In the genomic region with DNA sequence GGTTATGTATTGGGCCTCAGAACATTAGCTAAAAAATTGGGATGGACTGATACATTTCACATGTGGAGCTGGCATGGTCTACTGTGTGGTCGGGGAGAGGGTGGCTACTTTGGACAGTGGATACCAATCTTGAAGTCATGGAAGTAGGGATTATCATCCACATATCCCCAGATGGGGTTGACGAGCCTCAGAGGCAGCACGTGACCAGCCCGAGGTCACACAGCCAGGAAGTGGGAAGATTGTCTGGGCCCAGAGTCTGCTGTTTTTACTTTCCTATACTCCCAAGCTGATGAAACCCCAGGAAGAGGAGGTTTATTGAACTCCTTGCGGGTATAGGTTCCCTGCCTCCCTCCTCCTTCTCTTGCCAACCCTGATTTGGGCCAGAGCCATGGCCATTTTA, we compare ENCODE assay signal across 28 cellular contexts.
DNase-seq lines count a peak whose midpoint lies in the region; ATAC-seq, FAIRE-seq and TF ChIP-seq lines count a peak whose summit lies in the region.
"Had no signal": no experiment of that assay in that cellular context is flagged by ENCODE, and none has a peak within 500 bp of the region (broad histone marks: within the 10 kb centered on the region; RNA-seq: fewer than 3 reads in every experiment).

No MANE protein-coding gene starts in this region.

- DNase-seq in WERI-Rb-1: peak; percentile 13
- peak; percentile 35 for DNase-seq in coronary artery (ENCODE audit: low spot score)
- peak; percentile 36 for DNase-seq in sigmoid colon
- no peak for DNase-seq in urothelium cell line (ENCODE audit: low spot score)
- DNase-seq in SW480 (ENCODE audit: low spot score): no peak
- DNase-seq in stimulated activated CD8-positive, alpha-beta memory T cell treated with anti-CD3 and anti-CD28 coated beads, Interleukin-4, amount 100 ng/mL, for 48 hours: no peak
- DNase-seq in gastrocnemius medialis: no peak
- no peak for DNase-seq in upper lobe of left lung
- DNase-seq: 8988T; ACHN; BE2C; C1 segment of cervical spinal cord; CD4-positive, alpha-beta memory T cell; CD4-positive, CD25-positive, alpha-beta regulatory T cell; CD8-positive, alpha-beta memory T cell; COR-L47; DMS 273 treated with DMSO at 0.1 percent for 48 hours; DMS153; DMS53; DMS79; DND-41; EL; GDM1 had no signal

- H3K27me3 ChIP-seq in WERI-Rb-1 (ENCODE audit: insufficient read depth, low read depth, severe bottlenecking): no peaks in the 10 kb centered on the region
- H3K27me3 ChIP-seq in sigmoid colon: no peaks in the 10 kb centered on the region
- no peaks in the 10 kb centered on the region for H3K27me3 ChIP-seq in gastrocnemius medialis
- H3K27me3 ChIP-seq in upper lobe of left lung: no peaks in the 10 kb centered on the region
- H3K27me3 ChIP-seq: BE2C, BLaER1 had no signal

- TF ChIP-seq POLR2A in sigmoid colon (IDR thresholded peaks at IDR 0.05) (no peak), gastrocnemius medialis (IDR thresholded peaks at IDR 0.05) (no peak), upper lobe of left lung (IDR thresholded peaks at IDR 0.05) (no peak)

- no peaks in the 10 kb centered on the region for H3K4me1 ChIP-seq in sigmoid colon
- peaks cover 3 to 8% of the 10 kb centered on the region in 2 donors for H3K4me1 ChIP-seq in gastrocnemius medialis
- H3K4me1 ChIP-seq in upper lobe of left lung: peaks cover 0 to 14% (median 5%) of the 10 kb centered on the region in 4 donors
- H3K4me1 ChIP-seq: BE2C, BLaER1 had no signal

- TF ChIP-seq EP300 in sigmoid colon (IDR thresholded peaks at IDR 0.05) (no peak), upper lobe of left lung (IDR thresholded peaks at IDR 0.05) (no peak)

- WGBS in sigmoid colon, 2 donors: 78 to 90% methylated on average over 5 of the region's 5 CpGs
- 75 to 77% methylated on average over 5 of the region's 5 CpGs for WGBS in upper lobe of left lung, 2 donors

- H3K36me3 ChIP-seq in WERI-Rb-1 (no peaks in the 10 kb centered on the region), sigmoid colon (no peaks in the 10 kb centered on the region), gastrocnemius medialis (no peaks in the 10 kb centered on the region), upper lobe of left lung (no peaks in the 10 kb centered on the region)
- H3K36me3 ChIP-seq: BE2C, BLaER1 had no signal

- ATAC-seq in gastrocnemius medialis (no peak), upper lobe of left lung (ENCODE audit: low FRiP score in 2 of 2) (no peak)
- ATAC-seq: GM12878 had no signal

- H3K27ac ChIP-seq in WERI-Rb-1: no peak overlapping the region
- H3K27ac ChIP-seq in coronary artery: no peak overlapping the region
- no peak overlapping the region for H3K27ac ChIP-seq in sigmoid colon
- peak overlapping the region in 1 of 4 donors; percentile 22 for H3K27ac ChIP-seq in gastrocnemius medialis
- no peak overlapping the region for H3K27ac ChIP-seq in upper lobe of left lung
- H3K27ac ChIP-seq: BLaER1 had no signal

- in situ Hi-C loops in gastrocnemius medialis (cut with MboI; ENCODE audit: low sequenced_read_pairs in 4 of 4): no loop called here

- H3K4me3 ChIP-seq in WERI-Rb-1 (ENCODE audit: low read depth, low read length): no peak overlapping the region
- H3K4me3 ChIP-seq in coronary artery: no peak overlapping the region
- H3K4me3 ChIP-seq in sigmoid colon: no peak overlapping the region
- no peak overlapping the region for H3K4me3 ChIP-seq in gastrocnemius medialis
- H3K4me3 ChIP-seq in upper lobe of left lung: no peak overlapping the region
- H3K4me3 ChIP-seq: BLaER1, GM12878 had no signal

- intact Hi-C loops in sigmoid colon (cut with DNase I) (no loop called here), gastrocnemius medialis (cut with DNase I; ENCODE audit: low total_unique reads) (no loop called here)

- H3K9me3 ChIP-seq in WERI-Rb-1 (ENCODE audit: severe bottlenecking) (no peaks in the 10 kb centered on the region), sigmoid colon (no peaks in the 10 kb centered on the region), gastrocnemius medialis (no peaks in the 10 kb centered on the region), upper lobe of left lung (no peaks in the 10 kb centered on the region)
- H3K9me3 ChIP-seq: BE2C, BLaER1 had no signal

- no peak for TF ChIP-seq CTCF in WERI-Rb-1 (IDR thresholded peaks at IDR 0.05; ENCODE audit: low read depth, low read length)
- TF ChIP-seq CTCF in coronary artery (IDR thresholded peaks at IDR 0.05): no peak
- TF ChIP-seq CTCF in sigmoid colon (IDR thresholded peaks at IDR 0.05): no peak
- TF ChIP-seq CTCF in gastrocnemius medialis (IDR thresholded peaks at IDR 0.05 in 4 of 5, conservative IDR thresholded peaks at IDR 0.05 in 1 of 5): no peak
- no peak for TF ChIP-seq CTCF in upper lobe of left lung (IDR thresholded peaks at IDR 0.05)

- peak; percentile 5 for FAIRE-seq in urothelium cell line (lab: Jason Lieb, UNC)
- FAIRE-seq: A204.1, GM12878, GM12892, GM18507 had no signal

Comparison
In these comparisons a context has a peak if more than half of its experiments do, and no peak if none do; other contexts are left out.
1. DNase-seq: peak in WERI-Rb-1 (single experiment), coronary artery (single experiment) and sigmoid colon (single experiment); none in urothelium cell line (single experiment), SW480 (single experiment), stimulated activated CD8-positive, alpha-beta memory T cell treated with anti-CD3 and anti-CD28 coated beads, Interleukin-4, amount 100 ng/mL, for 48 hours (single experiment), gastrocnemius medialis (0 of 2) and upper lobe of left lung (0 of 2).